ENCODE assay signal across 8 cellular contexts in the genomic region with DNA sequence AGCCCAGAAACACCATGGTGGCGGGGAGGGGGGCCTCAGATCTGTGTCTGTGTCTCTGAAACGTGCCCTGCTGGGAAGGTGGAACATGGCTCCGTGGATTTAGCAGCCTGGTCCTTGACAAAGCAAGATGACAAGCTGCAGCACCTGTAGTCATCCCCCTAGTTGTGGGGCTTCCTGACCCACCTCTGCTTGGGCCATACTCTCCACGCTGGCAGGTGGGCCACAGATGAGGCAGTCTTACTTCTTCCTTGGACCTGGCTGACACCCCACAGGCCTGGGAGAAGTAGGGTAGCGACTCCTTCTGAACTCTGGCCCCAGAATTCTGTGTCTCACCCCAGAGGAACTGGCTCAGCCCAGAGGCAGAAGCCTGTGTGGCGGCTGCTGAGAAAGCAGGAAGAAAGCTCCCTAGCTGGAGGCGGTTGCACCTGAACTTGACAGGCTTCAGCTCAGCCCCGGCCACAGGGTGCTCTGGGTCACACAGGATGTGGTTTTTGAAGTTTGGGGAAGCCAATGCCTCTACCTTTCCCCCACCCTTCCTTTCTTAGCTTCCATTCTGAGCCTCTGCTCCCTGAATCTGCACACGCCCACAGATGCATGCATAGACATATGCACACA.
DNase-seq lines count a peak whose midpoint lies in the region; ATAC-seq, FAIRE-seq and TF ChIP-seq lines count a peak whose summit lies in the region.

No MANE protein-coding gene starts in this region.

- no peak for TF ChIP-seq EP300 in gastroesophageal sphincter (IDR thresholded peaks at IDR 0.05)

- no TSS peak for BruUV-seq in PC-3 (replicated peaks; lab: Mats Ljungman, UMichigan)

- TF ChIP-seq CTCF in PC-3 (conservative IDR thresholded peaks at IDR 0.05; ENCODE audit: low read depth, low read length) (no peak), osteoblast (IDR thresholded peaks at IDR 0.05; ENCODE audit: extremely low read depth, low read depth, low read length) (no peak), gastroesophageal sphincter (IDR thresholded peaks at IDR 0.05) (no peak)

- H3K4me3 ChIP-seq in PC-3 (ENCODE audit: low read length) (no peak overlapping the region), osteoblast (ENCODE audit: insufficient read depth, low read length) (no peak overlapping the region), gastroesophageal sphincter (no peak overlapping the region)

- H2AFZ ChIP-seq in PC-3 (ENCODE audit: low read length) (no peak overlapping the region), osteoblast (ENCODE audit: low read length) (no peak overlapping the region)

- peak overlapping the region; percentile 22; the same call in 1 of the 2 replicates for H3K9ac ChIP-seq in PC-3 (ENCODE audit: low read length)

- intact Hi-C loops in PC-3 (cut with micrococcal nuclease) = loop anchor here (2.0 kb wide), 1 partner anchor 23 kb away; no protein-coding TSS in a partner anchor

- no peaks in the 10 kb centered on the region for H3K9me2 ChIP-seq in PC-3 (replicated peaks; ENCODE audit: low read length)

- CTCF ChIA-PET in PC-3 (lab: Charles Lee) = interaction anchor here (1.1 kb wide), 1 partner anchor 72 kb away, joined by 5 read pairs; no protein-coding TSS in a partner anchor

- no peaks in the 10 kb centered on the region for H3K27me3 ChIP-seq in PC-3 (ENCODE audit: low read length)
- H3K27me3 ChIP-seq in osteoblast (ENCODE audit: insufficient read depth, low read length) = no peaks in the 10 kb centered on the region
- no peaks in the 10 kb centered on the region for H3K27me3 ChIP-seq in gastroesophageal sphincter

- peak; percentile 94 for FAIRE-seq in GM12891 (lab: Jason Lieb, UNC)

- DNase-seq in GM12891 (ENCODE audit: insufficient read length, low spot score) (peak; percentile 60), PC-3 (peak; percentile 82), H4 (ENCODE audit: low spot score) (no peak), osteoblast (ENCODE audit: insufficient read length, low spot score, missing footprints) (no peak)
- peak; percentile 58 for DNase-seq in activated naive CD4-positive, alpha-beta T cell treated with Interleukin-2 at 50 U/mL for 16 hours
- DNase-seq in stimulated activated CD4-positive, alpha-beta T cell treated with anti-CD3 and anti-CD28 coated beads, TNF-alpha, amount 100 ng/mL, for 24 hours (ENCODE audit: low read depth in 3 of 3) = peak in 2 of 3 experiments; percentile 27 to 67

- no peaks in the 10 kb centered on the region for H3K36me3 ChIP-seq in PC-3 (ENCODE audit: low read depth, low read length)
- H3K36me3 ChIP-seq in osteoblast (ENCODE audit: insufficient read depth, low read length) = no peaks in the 10 kb centered on the region
- peaks cover 0 to 38% of the 10 kb centered on the region in 2 donors for H3K36me3 ChIP-seq in gastroesophageal sphincter

- POLR2A ChIA-PET in PC-3 (lab: Charles Lee; ENCODE audit: unreplicated experiment) = no interaction called here

- peak; percentile 97 for ATAC-seq in HG02623 (IDR thresholded peaks at IDR 0.05; ENCODE audit: unreplicated experiment)
- ATAC-seq in PC-3 = peak; percentile 85
- no peak for ATAC-seq in gastroesophageal sphincter

- H3F3A ChIP-seq in PC-3 (ENCODE audit: low read length, unreplicated experiment) = no peaks in the 10 kb centered on the region

- TF ChIP-seq POLR2A in GM12891 (IDR thresholded peaks at IDR 0.05; ENCODE audit: low read depth, low read length) (no peak), gastroesophageal sphincter (IDR thresholded peaks at IDR 0.05) (no peak)

- H3K4me2 ChIP-seq in PC-3 (ENCODE audit: low read length) (peak overlapping the region; percentile 63), osteoblast (ENCODE audit: insufficient read depth, low read length) (no peak overlapping the region)

- H3K79me2 ChIP-seq in PC-3 (ENCODE audit: low read length) (no peaks in the 10 kb centered on the region), osteoblast (ENCODE audit: insufficient read depth, low read length) (no peaks in the 10 kb centered on the region)

- H3K4me1 ChIP-seq in PC-3 (ENCODE audit: insufficient read depth, low read length) (peaks cover 31% of the 10 kb centered on the region), osteoblast (ENCODE audit: insufficient read depth, low read length) (peaks cover 7% of the 10 kb centered on the region), gastroesophageal sphincter (peaks cover 0 to 26% (median 2%) of the 10 kb centered on the region in 3 donors)

- no peaks in the 10 kb centered on the region for H4K20me1 ChIP-seq in PC-3 (ENCODE audit: low read length)
- no peaks in the 10 kb centered on the region for H4K20me1 ChIP-seq in osteoblast (ENCODE audit: insufficient read depth, low read length)

- H3K9me3 ChIP-seq in PC-3 (ENCODE audit: low read length) = no peaks in the 10 kb centered on the region
- H3K9me3 ChIP-seq in osteoblast (ENCODE audit: low read depth, low read length) = no peaks in the 10 kb centered on the region
- H3K9me3 ChIP-seq in gastroesophageal sphincter = no peaks in the 10 kb centered on the region

- H3K27ac ChIP-seq in PC-3 (ENCODE audit: low read length) (peak overlapping the region; percentile 85), osteoblast (ENCODE audit: low read depth, low read length) (no peak overlapping the region), gastroesophageal sphincter (peak overlapping the region in 1 of 4 donors; percentile 2)

- WGBS in gastroesophageal sphincter (ENCODE audit: low coverage in 1 of 2), 2 donors = 85% methylated on average over 1 of the region's 9 CpGs; no CpG with 5 or more reads in 1 of the 2 donors

TF ChIP-seq in GM12891, 5 proteins besides CTCF, POLR2A, EP300 and RAD21:
- TF ChIP-seq TAF1 (IDR thresholded peaks at IDR 0.05; ENCODE audit: low read depth, low read length) (no peak; the same call in 1 of the 2 replicates), POLR2AphosphoS5 (IDR thresholded peaks at IDR 0.05; ENCODE audit: low read depth, low read length) (peak; percentile 56; the same call in 1 of the 2 replicates), PAX5 (IDR thresholded peaks at IDR 0.05; ENCODE audit: insufficient read depth, low read length, severe bottlenecking) (no peak), POU2F2 (IDR thresholded peaks at IDR 0.05; ENCODE audit: low read depth, low read length) (0 out of 2 replicates have a peak, but pooled peaks have one; percentile 8), SPI1 (IDR thresholded peaks at IDR 0.05; ENCODE audit: low read depth, low read length) (peak; percentile 54; the same call in 1 of the 2 replicates)

Comparison
In these comparisons a context has a peak if more than half of its experiments do, and no peak if none do; other contexts are left out.
1. DNase-seq: peak in GM12891 (single experiment), PC-3 (single experiment), activated naive CD4-positive, alpha-beta T cell treated with Interleukin-2 at 50 U/mL for 16 hours (single experiment) and stimulated activated CD4-positive, alpha-beta T cell treated with anti-CD3 and anti-CD28 coated beads, TNF-alpha, amount 100 ng/mL, for 24 hours (2 of 3); none in H4 (single experiment) and osteoblast (single experiment).